31 cellular contexts compared by ENCODE assay signal in genomic region chr5:119217183-119217582, GRCh38.
A peak's percentile ranks its signal among the peaks of the same experiment; 100 is the strongest.
DNase-seq lines count a peak whose midpoint lies in the region; ATAC-seq, FAIRE-seq and TF ChIP-seq lines count a peak whose summit lies in the region.
"Had no signal": no experiment of that assay in that cellular context is flagged by ENCODE, and none has a peak within 500 bp of the region (broad histone marks: within the 10 kb centered on the region; RNA-seq: fewer than 3 reads in every experiment).

No MANE protein-coding gene starts in this region.

- DNase-seq in activated CD4-positive, CD25-positive, alpha-beta regulatory T cell treated with anti-CD3 and anti-CD28 coated beads, Interleukin-2, amount 50 U/mL, for 72 hours: no peak
- DNase-seq in NCI-H526 (lab: John Stamatoyannopoulos, UW): no peak
- DNase-seq: 8988T; ACHN; AML-193; BE2C; C1 segment of cervical spinal cord; Caco-2; Calu3; CD4-positive, alpha-beta memory T cell; CD4-positive, alpha-beta T cell; CD8-positive, alpha-beta memory T cell; CD8-positive, alpha-beta T cell; COR-L47; DMS 273 treated with DMSO at 0.1 percent for 48 hours; DMS153; DMS53; DMS79; DMS79 treated with DMSO at 0.1 percent for 48 hours; DND-41; EL had no signal

- peak; percentile 68 for FAIRE-seq in islet of Langerhans (lab: Jason Lieb, UNC)
- FAIRE-seq: A549, D721Med had no signal

- TF ChIP-seq CTCF in VCaP (conservative IDR thresholded peaks at IDR 0.05): no peak

- peak overlapping the region; percentile 80; the same call in 1 of the 2 replicates for H3K27ac ChIP-seq in VCaP
- H3K27ac ChIP-seq: 22Rv1; A549; BLaER1; BLaER1 treated with 17β-estradiol and CSF1 and Interleukin-3, amounts not matched to agents 10 nM and 100 nM; C4-2B had no signal

- ATAC-seq in activated CD4-positive, CD25-positive, alpha-beta regulatory T cell treated with anti-CD3 and anti-CD28 coated beads, Interleukin-2, amount 50 U/mL, for 24 hours: peak; percentile 68 to 72
- ATAC-seq in GM19397 (IDR thresholded peaks at IDR 0.05; ENCODE audit: unreplicated experiment): no peak
- ATAC-seq: A549; CD8-positive, alpha-beta T cell had no signal
